ENCODE assay signal across 8 cellular contexts in the genomic region with DNA sequence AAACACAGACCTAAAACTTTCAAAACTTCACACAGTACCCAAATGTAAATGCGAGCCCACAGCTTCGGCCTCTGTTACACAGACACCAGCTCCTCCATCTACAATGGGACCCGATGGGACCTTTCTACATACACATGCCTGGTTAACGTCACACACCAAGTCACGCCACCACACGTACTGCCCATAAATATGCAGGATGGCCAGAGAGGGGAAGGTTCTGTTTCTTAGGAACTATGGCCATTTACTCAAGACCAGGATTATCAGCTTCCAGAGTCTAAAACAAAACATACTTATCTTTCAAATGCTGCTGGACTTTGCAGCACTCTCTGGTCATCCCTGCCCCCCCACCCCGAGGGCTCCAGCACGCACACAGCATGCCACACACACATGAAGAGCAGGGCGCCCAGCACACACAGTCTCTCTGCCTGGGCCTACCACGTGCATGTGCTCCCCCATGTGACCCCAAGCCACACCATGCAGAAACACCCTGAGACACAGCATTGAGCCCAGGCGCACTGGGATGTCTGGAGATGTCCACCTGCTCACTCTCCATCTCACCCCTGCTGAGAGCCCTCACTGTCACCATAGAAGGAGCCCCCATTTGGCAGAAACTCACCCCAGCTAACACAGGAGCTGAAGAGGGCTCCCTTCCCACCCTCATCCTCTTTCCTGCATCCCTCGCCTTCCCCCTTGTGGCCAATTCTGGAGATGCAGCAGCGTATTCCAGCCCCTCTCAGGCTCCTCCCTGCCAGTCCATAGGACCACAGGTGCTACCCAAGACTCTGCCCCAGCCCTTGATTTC.
DNase-seq lines count a peak whose midpoint lies in the region; TF ChIP-seq lines count a peak whose summit lies in the region.

No MANE protein-coding gene starts in this region.

- 59% methylated on average over 10 of the region's 13 CpGs for WGBS in suprapubic skin

- in situ Hi-C loops in KBM-7 (cut with MboI; ENCODE audit: low pct_unique_long_range_greater_than_20kb, low sequenced_read_pairs): no loop called here

- no peak for TF ChIP-seq POLR2A in Peyer's patch (IDR thresholded peaks at IDR 0.05)
- TF ChIP-seq POLR2A in suprapubic skin (IDR thresholded peaks at IDR 0.05): no peak

- TF ChIP-seq CTCF in Peyer's patch (IDR thresholded peaks at IDR 0.05) (peak; percentile 71 to 87 (median 80)), suprapubic skin (IDR thresholded peaks at IDR 0.05) (peak; percentile 60 to 87)

- H3K27ac ChIP-seq in Peyer's patch (no peak overlapping the region), suprapubic skin (no peak overlapping the region)

- H3K4me3 ChIP-seq in Peyer's patch (no peak overlapping the region), suprapubic skin (no peak overlapping the region)

- H3K27me3 ChIP-seq in Peyer's patch (no peaks in the 10 kb centered on the region), suprapubic skin (peaks cover 13% of the 10 kb centered on the region)

- peak; percentile 89 for DNase-seq in D341Med (ENCODE audit: low spot score)
- peak; percentile 92 for DNase-seq in KBM-7
- peak; percentile 76 to 87 (median 81) for DNase-seq in Peyer's patch
- DNase-seq in activated T-helper 1 cell treated with Interleukin-2 at 50 U/mL for 16 hours (ENCODE audit: low read depth): peak; percentile 41
- DNase-seq in fibroblast of the conjunctiva (ENCODE audit: low read depth): peak; percentile 42
- DNase-seq in occipital lobe (lab: John Stamatoyannopoulos, UW): peak; percentile 74
- DNase-seq in suprapubic skin (ENCODE audit: low spot score in 2 of 2): peak in 1 of 2 donors; percentile 79
- no peak for DNase-seq in mesenteric fat pad (ENCODE audit: low spot score)

- TF ChIP-seq EP300 in suprapubic skin (IDR thresholded peaks at IDR 0.05): no peak

- peaks cover 0 to 11% (median 2%) of the 10 kb centered on the region in 4 donors for H3K4me1 ChIP-seq in Peyer's patch
- peaks cover 5% of the 10 kb centered on the region for H3K4me1 ChIP-seq in suprapubic skin

- no peaks in the 10 kb centered on the region for H3K36me3 ChIP-seq in Peyer's patch
- H3K36me3 ChIP-seq in suprapubic skin: no peaks in the 10 kb centered on the region

- H3K9me3 ChIP-seq in Peyer's patch (no peaks in the 10 kb centered on the region), suprapubic skin (no peaks in the 10 kb centered on the region)
